ENCODE assay signal across 8 cellular contexts in genomic region chr7:2403718-2404648, GRCh38. TPM values are rescaled to one million over a fixed set of nuclear protein-coding genes. Genes with fewer than 3 reads are reported as not detected.
A peak's percentile ranks its signal among the peaks of the same experiment; 100 is the strongest.
DNase-seq lines count a peak whose midpoint lies in the region; ATAC-seq and TF ChIP-seq lines count a peak whose summit lies in the region.

No MANE protein-coding gene starts in this region.

- TF ChIP-seq CTCF in lung (IDR thresholded peaks at IDR 0.05; ENCODE audit: control extremely low read depth, extremely low read depth): no peak

- no peaks in the 10 kb centered on the region for H3K27me3 ChIP-seq in effector memory CD4-positive, alpha-beta T cell (replicated peaks; ENCODE audit: control insufficient read depth, insufficient read depth, low read length, poor library complexity, severe bottlenecking)
- H3K27me3 ChIP-seq in lung (ENCODE audit: control insufficient read depth, insufficient read depth) (no peaks in the 10 kb centered on the region), subcutaneous abdominal adipose tissue (ENCODE audit: control insufficient read depth in 5 of 5, insufficient read depth in 4 of 5, low read length in 5 of 5) (no peaks in the 10 kb centered on the region)

- peak overlapping the region; percentile 86 for H3K4me3 ChIP-seq in effector memory CD4-positive, alpha-beta T cell (ENCODE audit: insufficient read depth, low read depth, low read length, poor library complexity, severe bottlenecking)
- H3K4me3 ChIP-seq in lung (peak overlapping the region; percentile 62), subcutaneous abdominal adipose tissue (ENCODE audit: low read depth in 1 of 5, low read length in 5 of 5) (peak overlapping the region; percentile 46 to 86 (median 75))

- ATAC-seq in GM18498 (IDR thresholded peaks at IDR 0.05; ENCODE audit: unreplicated experiment) (peak; percentile 3), lung (ENCODE audit: insufficient read depth, low FRiP score) (peak; percentile 10)

- H3K9ac ChIP-seq in subcutaneous abdominal adipose tissue (ENCODE audit: low read length in 5 of 5): peak overlapping the region in 4 of 5 donors; percentile 78 to 91 (median 84)

- H3K27ac ChIP-seq in effector memory CD4-positive, alpha-beta T cell (ENCODE audit: insufficient read depth, low read length, poor library complexity, severe bottlenecking): peak overlapping the region; percentile 73
- H3K27ac ChIP-seq in lung (ENCODE audit: low read depth in 1 of 2, low read length in 1 of 2): peak overlapping the region; percentile 61 to 89
- no peak overlapping the region for H3K27ac ChIP-seq in subcutaneous abdominal adipose tissue (ENCODE audit: low read depth, low read length)

- DNase-seq in A172 (ENCODE audit: low spot score) (peak; percentile 13), HPDE6-E6E7 (ENCODE audit: extremely low spot score) (peak; percentile 45), lung (ENCODE audit: low spot score) (peak; percentile 38), NCI-H526 treated with DMSO at 0.1 percent for 48 hours (lab: John Stamatoyannopoulos, UW) (no peak)
- peak; percentile 23 for DNase-seq in activated CD4-positive, alpha-beta T cell treated with anti-CD3 and anti-CD28 coated beads for 1 hour
- no peak for DNase-seq in effector memory CD4-positive, alpha-beta T cell

- no peaks in the 10 kb centered on the region for H3K9me3 ChIP-seq in effector memory CD4-positive, alpha-beta T cell (ENCODE audit: control insufficient read depth, low read length)
- H3K9me3 ChIP-seq in lung (ENCODE audit: control insufficient read depth in 2 of 2, insufficient read depth in 1 of 2, low read length in 1 of 2): no peaks in the 10 kb centered on the region
- H3K9me3 ChIP-seq in subcutaneous abdominal adipose tissue (ENCODE audit: control insufficient read depth in 5 of 5, low read length in 5 of 5): no peaks in the 10 kb centered on the region

- 1 to 2% methylated on average over 45 to 71 of the region's 71 CpGs for WGBS in lung, 2 donors

- H3K36me3 ChIP-seq in effector memory CD4-positive, alpha-beta T cell (ENCODE audit: control insufficient read depth, insufficient read depth, low read length): no peaks in the 10 kb centered on the region
- H3K36me3 ChIP-seq in lung (ENCODE audit: control insufficient read depth in 2 of 2, insufficient read depth in 2 of 2, low read length in 2 of 2): no peaks in the 10 kb centered on the region
- H3K36me3 ChIP-seq in subcutaneous abdominal adipose tissue (ENCODE audit: control insufficient read depth in 5 of 5, insufficient read depth in 5 of 5, low read length in 5 of 5): no peaks in the 10 kb centered on the region

- H3K4me1 ChIP-seq in effector memory CD4-positive, alpha-beta T cell (ENCODE audit: control insufficient read depth, insufficient read depth, low read length, poor library complexity, severe bottlenecking): peaks cover 34% of the 10 kb centered on the region
- peaks cover 2 to 18% of the 10 kb centered on the region in 2 donors for H3K4me1 ChIP-seq in lung (ENCODE audit: control insufficient read depth in 2 of 2, insufficient read depth in 2 of 2, low read length in 2 of 2)
- H3K4me1 ChIP-seq in subcutaneous abdominal adipose tissue (ENCODE audit: control insufficient read depth in 5 of 5, insufficient read depth in 5 of 5, low read length in 5 of 5): peaks cover 3 to 70% (median 59%) of the 10 kb centered on the region in 5 donors

RNA-seq across cellular contexts. Expression of gene CHST12, which starts 0.6 kb away (rescaled TPM):
- total RNA-seq in A172 (2014; rRNA removed; shearing (Covaris generic)): 9.8 and 17.3 TPM in 2 replicates
- total RNA-seq in lung: 10 to 100 TPM; 17.9 to 30.9 TPM
- 10 to 100 TPM; 14.7 to 15.7 TPM for polyA plus RNA-seq in lung

RNA-seq across cellular contexts. Expression of gene EIF3B, which starts 49.4 kb away (rescaled TPM):
- 228 and 229 TPM in 2 replicates for total RNA-seq in A172 (2014; rRNA removed; shearing (Covaris generic))
- 100 to 1,000 TPM; 102 to 133 TPM for total RNA-seq in lung
- polyA plus RNA-seq in lung: 10 to 100 TPM; 82.5 to 90.1 TPM

Comparison
In these comparisons a context has a peak if more than half of its experiments do, and no peak if none do; other contexts are left out.
1. DNase-seq: peak in A172 (single experiment), HPDE6-E6E7 (single experiment), activated CD4-positive, alpha-beta T cell treated with anti-CD3 and anti-CD28 coated beads for 1 hour (single experiment) and lung (single experiment); none in effector memory CD4-positive, alpha-beta T cell (0 of 3) and NCI-H526 treated with DMSO at 0.1 percent for 48 hours (single experiment).
2. Peak in every context shown above with its lines, with median percentiles within 50 percentile points of each other: H3K4me3 ChIP-seq.